Comparison of ENCODE assay signal across 8 cellular contexts in the genomic region with DNA sequence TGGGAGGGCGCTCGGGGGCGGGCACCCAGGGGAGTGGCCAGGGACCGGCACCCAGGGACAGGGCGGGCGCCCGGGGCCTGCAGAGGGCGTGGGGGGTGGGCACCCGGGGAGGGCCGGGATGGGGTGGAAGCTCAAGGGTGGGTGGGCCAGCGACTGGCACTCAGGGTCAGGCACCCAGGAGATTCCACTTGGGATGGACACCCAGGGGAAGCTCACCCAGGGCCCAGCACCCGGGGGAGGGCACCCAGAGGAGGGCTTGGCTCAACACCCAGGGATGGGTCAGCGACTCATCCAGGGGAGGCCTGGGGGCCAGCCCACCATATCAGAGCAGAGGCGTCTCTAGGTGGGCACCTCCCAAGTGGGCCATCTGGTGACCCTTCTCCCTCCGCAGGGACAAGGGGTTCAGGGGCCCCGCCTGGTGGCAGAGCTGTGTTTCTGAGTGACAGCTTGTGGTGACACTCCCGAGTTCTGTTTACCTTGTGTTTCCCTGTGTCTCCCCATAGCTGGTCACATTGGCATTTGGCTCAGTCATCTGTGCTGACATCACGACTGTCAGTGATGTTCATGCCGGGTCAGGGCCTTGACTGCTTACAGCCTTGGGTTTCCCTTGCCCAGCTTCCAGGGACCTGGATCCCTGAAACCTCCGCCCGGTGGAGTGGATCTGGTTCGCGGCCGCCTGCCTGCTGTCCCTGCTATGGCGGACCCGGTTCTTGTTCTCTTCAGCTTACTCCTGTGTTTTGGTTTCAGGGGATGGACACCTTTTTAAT. TPM values are rescaled to one million over a fixed set of nuclear protein-coding genes. Genes with fewer than 3 reads are reported as not detected.
A peak's percentile ranks its signal among the peaks of the same experiment; 100 is the strongest.
DNase-seq lines count a peak whose midpoint lies in the region; TF ChIP-seq lines count a peak whose summit lies in the region.

No MANE protein-coding gene starts in this region.

- H3K27ac ChIP-seq in MM.1S (ENCODE audit: low read length) (peak overlapping the region; percentile 76), layer of hippocampus (ENCODE audit: low read depth, low read length) (peak overlapping the region; percentile 99)

- TF ChIP-seq CTCF in HFFc6 (IDR thresholded peaks at IDR 0.05) (peak; percentile 16; the same call in 1 of the 2 replicates), MM.1S (IDR thresholded peaks at IDR 0.05; ENCODE audit: low read length) (peak; percentile 54), chondrocyte (IDR thresholded peaks at IDR 0.05) (peak; percentile 55)

- H3K27me3 Mint-ChIP-seq in HFFc6 (ENCODE audit: insufficient read depth) (peaks cover 1% of the 10 kb centered on the region; the same call in 1 of the 2 replicates), chondrocyte (ENCODE audit: low read depth) (no peaks in the 10 kb centered on the region)

- peak overlapping the region; percentile 79 for H3K4me3 Mint-ChIP-seq in HFFc6
- peak overlapping the region; percentile 69 for H3K4me3 Mint-ChIP-seq in chondrocyte (ENCODE audit: unreplicated experiment)

- H3K9me3 ChIP-seq in MM.1S (replicated peaks; ENCODE audit: insufficient read depth, low read length): no peaks in the 10 kb centered on the region

- H3K36me3 Mint-ChIP-seq in HFFc6 (ENCODE audit: low read depth) (0 out of 2 replicates have a peak, but pooled peaks cover 6% of the 10 kb centered on the region), chondrocyte (ENCODE audit: low read depth) (no peaks in the 10 kb centered on the region)

- no peaks in the 10 kb centered on the region for H3K9me3 Mint-ChIP-seq in HFFc6
- no peaks in the 10 kb centered on the region for H3K9me3 Mint-ChIP-seq in chondrocyte (ENCODE audit: low read depth)

- H3K36me3 ChIP-seq in MM.1S (replicated peaks; ENCODE audit: insufficient read depth, low read length): no peaks in the 10 kb centered on the region

- H3K4me1 Mint-ChIP-seq in HFFc6 (ENCODE audit: low read depth) (peaks cover 26% of the 10 kb centered on the region), chondrocyte (ENCODE audit: low read depth) (peaks cover 27% of the 10 kb centered on the region)

- H3K79me2 ChIP-seq in MM.1S (ENCODE audit: low read length): peaks cover 40% of the 10 kb centered on the region

- peak overlapping the region; percentile 83 for H3K4me3 ChIP-seq in MM.1S (ENCODE audit: low read length)

- H3K27ac Mint-ChIP-seq in HFFc6: peak overlapping the region; percentile 88
- peak overlapping the region; percentile 90 for H3K27ac Mint-ChIP-seq in chondrocyte (ENCODE audit: unreplicated experiment)

- H4K20me1 ChIP-seq in MM.1S (ENCODE audit: insufficient read depth, low read length): no peaks in the 10 kb centered on the region

- no peaks in the 10 kb centered on the region for H3K9me2 ChIP-seq in MM.1S (replicated peaks; ENCODE audit: insufficient read depth, low read length)

- H3K4me1 ChIP-seq in MM.1S (ENCODE audit: low read length): peaks cover 5% of the 10 kb centered on the region

- H3K4me2 ChIP-seq in MM.1S (ENCODE audit: low read depth, low read length): peak overlapping the region; percentile 86

- peak; percentile 66 for DNase-seq in NK-92 treated with Interleukin-12 subunit alpha and Interleukin-12 subunit beta, amount 100 ng/mL, for 24 hours (lab: John Stamatoyannopoulos, UW)
- no peak for DNase-seq in NK-92 (lab: John Stamatoyannopoulos, UW; ENCODE audit: unreplicated experiment)
- DNase-seq in HFFc6: peak; percentile 87
- DNase-seq in MM.1S: peak; percentile 82
- DNase-seq in UCSD-AML1 (lab: John Stamatoyannopoulos, UW; ENCODE audit: unreplicated experiment): peak; percentile 81
- peak; percentile 82 for DNase-seq in chondrocyte (ENCODE audit: low spot score)
- DNase-seq in stimulated activated CD4-positive, alpha-beta T cell treated with anti-CD3 and anti-CD28 coated beads, Interleukin-2, amount 100 ng/mL, for 24 hours: peak; percentile 54 to 59

- H3K27me3 ChIP-seq in MM.1S (replicated peaks; ENCODE audit: insufficient read depth, low read length) (no peaks in the 10 kb centered on the region; the same call in 1 of the 2 replicates), layer of hippocampus (ENCODE audit: control insufficient read depth, insufficient read depth, low read length) (no peaks in the 10 kb centered on the region)

- no peaks in the 10 kb centered on the region for H3F3A ChIP-seq in MM.1S (ENCODE audit: insufficient read depth, low read length)

- H3K9ac ChIP-seq in MM.1S (ENCODE audit: low read length): peak overlapping the region; percentile 90

- peak overlapping the region; percentile 63 for H2AFZ ChIP-seq in MM.1S (ENCODE audit: low read length)

RNA-seq across cellular contexts. Expression of gene IBA57, which starts 0.7 kb away (rescaled TPM):
- 1 to 10 TPM; 4.2 to 5.8 (median 4.7) TPM for total RNA-seq in HFFc6 (2021; fragmentation: NEBNext Ultra II Directional; extraction: Animal tissue kit (Norgen Biotek cat#: 25700))
- total RNA-seq in chondrocyte: 5.2 to 7.7 TPM (median 5.9 TPM) in 3 replicates

RNA-seq across cellular contexts. Expression of gene GJC2, which starts 16.6 kb away (rescaled TPM):
- total RNA-seq in HFFc6 (2021; fragmentation: NEBNext Ultra II Directional; extraction: Animal tissue kit (Norgen Biotek cat#: 25700)): 1 to 10 TPM; 1.1 to 2.3 (median 1.2) TPM
- total RNA-seq in chondrocyte: 1.5 to 2.0 TPM (median 1.8 TPM) in 3 replicates

RNA-seq across cellular contexts. Expression of gene GUK1, which starts 26.3 kb away (rescaled TPM):
- total RNA-seq in HFFc6 (2021; fragmentation: NEBNext Ultra II Directional; extraction: Animal tissue kit (Norgen Biotek cat#: 25700)): 100 to 1,000 TPM; 215 to 313 (median 247) TPM
- total RNA-seq in chondrocyte: 155 to 196 TPM (median 189 TPM) in 3 replicates

RNA-seq across cellular contexts. Expression of gene OBSCN, which starts 41.5 kb away (rescaled TPM):
- 1 to 10 TPM in 2 of 6 experiments, under 1 TPM in 4; 0.27 to 1.8 (median 0.53) TPM for total RNA-seq in HFFc6 (2021; fragmentation: NEBNext Ultra II Directional; extraction: Animal tissue kit (Norgen Biotek cat#: 25700))
- 6.3 to 11.4 TPM (median 10.2 TPM) in 3 replicates for total RNA-seq in chondrocyte

RNA-seq across cellular contexts. Expression of gene MRPL55, which starts 57.3 kb away (rescaled TPM):
- total RNA-seq in HFFc6 (2021; fragmentation: NEBNext Ultra II Directional; extraction: Animal tissue kit (Norgen Biotek cat#: 25700)): 10 to 100 TPM; 48.3 to 55.4 (median 49.6) TPM
- 45.4 to 75.6 TPM (median 48.6 TPM) in 3 replicates for total RNA-seq in chondrocyte
